Comparison of ENCODE assay signal across 8 cellular contexts in genomic region chr2:95121150-95121494, GRCh38. TPM values are rescaled to one million over a fixed set of nuclear protein-coding genes. Genes with fewer than 3 reads are reported as not detected.
DNase-seq lines count a peak whose midpoint lies in the region; ATAC-seq and TF ChIP-seq lines count a peak whose summit lies in the region.

No MANE protein-coding gene starts in this region.

- H3K23ac ChIP-seq in mesenchymal stem cell (ENCODE audit: low read length in 2 of 2): peak overlapping the region in 1 of 2 experiments; percentile 81

- TF ChIP-seq CTCF in MM.1S (IDR thresholded peaks at IDR 0.05; ENCODE audit: low read length): no peak

- peak overlapping the region; percentile 76 for H2AFZ ChIP-seq in MM.1S (ENCODE audit: low read length)
- peak overlapping the region; percentile 85 for H2AFZ ChIP-seq in mesenchymal stem cell (ENCODE audit: low read depth, low read length)

- peak overlapping the region; percentile 77; the same call in 1 of the 2 replicates for H3K27ac ChIP-seq in MM.1S (ENCODE audit: low read length)
- H3K27ac ChIP-seq in mesenchymal stem cell (ENCODE audit: low read length, poor library complexity, severe bottlenecking): peak overlapping the region; percentile 16

- peak overlapping the region; percentile 50 for H2BK120ac ChIP-seq in mesenchymal stem cell (ENCODE audit: low read depth, low read length)

- H4K91ac ChIP-seq in mesenchymal stem cell (ENCODE audit: low read length): no peak overlapping the region

- no peak overlapping the region for H2BK5ac ChIP-seq in mesenchymal stem cell (ENCODE audit: low read depth, low read length, poor library complexity, severe bottlenecking)

- ATAC-seq in GM19023 (IDR thresholded peaks at IDR 0.05; ENCODE audit: unreplicated experiment) (peak; percentile 2), HG03196 (IDR thresholded peaks at IDR 0.05; ENCODE audit: unreplicated experiment) (no peak), GM21360 (IDR thresholded peaks at IDR 0.05; ENCODE audit: unreplicated experiment) (no peak)

- H3K4me1 ChIP-seq in MM.1S (ENCODE audit: low read length) (peaks cover 14% of the 10 kb centered on the region), mesenchymal stem cell (ENCODE audit: control insufficient read depth, insufficient read depth, low read depth, low read length) (peaks cover 12% of the 10 kb centered on the region)

- DNase-seq in MM.1S (no peak), cerebellar cortex (ENCODE audit: low spot score) (peak; percentile 16), mesenchymal stem cell (peak; percentile 64), SHP77 treated with DMSO at 0.1 percent for 48 hours (lab: John Stamatoyannopoulos, UW) (no peak)
- no peak for DNase-seq in stimulated activated naive CD4-positive, alpha-beta T cell treated with Interleukin-2 at 50 U/mL for 16 hours (lab: John Stamatoyannopoulos, UW)

- H2BK15ac ChIP-seq in mesenchymal stem cell (ENCODE audit: low read depth, poor library complexity, severe bottlenecking): no peak overlapping the region

- H3K79me1 ChIP-seq in mesenchymal stem cell (replicated peaks; ENCODE audit: low read length, poor library complexity, severe bottlenecking): peaks cover 7% of the 10 kb centered on the region

- peak overlapping the region; percentile 62; the same call in 1 of the 2 replicates for H3K4me2 ChIP-seq in MM.1S (ENCODE audit: low read depth, low read length)
- peak overlapping the region; percentile 33 for H3K4me2 ChIP-seq in mesenchymal stem cell (ENCODE audit: low read length, poor library complexity, severe bottlenecking)

- peak overlapping the region in 1 of 2 experiments; percentile 94 for H3K14ac ChIP-seq in mesenchymal stem cell (ENCODE audit: low read length in 2 of 2)

- H3K79me2 ChIP-seq in MM.1S (ENCODE audit: low read length): peaks cover 54% of the 10 kb centered on the region

- 1% methylated on average over 20 of the region's 20 CpGs for WGBS in mesenchymal stem cell

- peak overlapping the region; percentile 95 for H3K9ac ChIP-seq in MM.1S (ENCODE audit: low read length)
- H3K9ac ChIP-seq in mesenchymal stem cell (ENCODE audit: low read length): peak overlapping the region; percentile 99

- no peak overlapping the region for H2AK5ac ChIP-seq in mesenchymal stem cell (ENCODE audit: low read length, severe bottlenecking)

- H4K8ac ChIP-seq in mesenchymal stem cell (ENCODE audit: low read length): peak overlapping the region; percentile 99

- peak overlapping the region; percentile 81 to 94 for H3K18ac ChIP-seq in mesenchymal stem cell (ENCODE audit: low read depth in 1 of 2, low read length in 2 of 2)

- H3K4me3 ChIP-seq in MM.1S (ENCODE audit: low read length) (peak overlapping the region; percentile 86), mesenchymal stem cell (ENCODE audit: insufficient read depth in 1 of 2, low read depth in 1 of 2, low read length in 2 of 2) (peak overlapping the region; percentile 90 to 100)

- H3K9me3 ChIP-seq in MM.1S (replicated peaks; ENCODE audit: insufficient read depth, low read length): no peaks in the 10 kb centered on the region
- no peaks in the 10 kb centered on the region for H3K9me3 ChIP-seq in mesenchymal stem cell (ENCODE audit: control insufficient read depth, low read length)

- peak overlapping the region in 1 of 2 experiments; percentile 96 for H3K4ac ChIP-seq in mesenchymal stem cell (ENCODE audit: low read depth in 1 of 2, low read length in 2 of 2)

- H2BK12ac ChIP-seq in mesenchymal stem cell (ENCODE audit: low read length in 2 of 2): peak overlapping the region in 1 of 2 experiments; percentile 6

- H3K27me3 ChIP-seq in MM.1S (replicated peaks; ENCODE audit: insufficient read depth, low read length) (no peaks in the 10 kb centered on the region), mesenchymal stem cell (ENCODE audit: control insufficient read depth in 1 of 2, insufficient read depth in 1 of 2, low read length in 2 of 2) (no peaks in the 10 kb centered on the region)

- no peaks in the 10 kb centered on the region for H3K9me2 ChIP-seq in MM.1S (replicated peaks; ENCODE audit: insufficient read depth, low read length)

- H3F3A ChIP-seq in MM.1S (ENCODE audit: insufficient read depth, low read length): no peaks in the 10 kb centered on the region

- H4K20me1 ChIP-seq in MM.1S (ENCODE audit: insufficient read depth, low read length): 0 out of 2 replicates have a peak, but pooled peaks cover 7% of the 10 kb centered on the region

- H3K36me3 ChIP-seq in MM.1S (replicated peaks; ENCODE audit: insufficient read depth, low read length): no peaks in the 10 kb centered on the region; the same call in 1 of the 2 replicates
- H3K36me3 ChIP-seq in mesenchymal stem cell (ENCODE audit: control insufficient read depth in 1 of 2, insufficient read depth in 2 of 2, low read depth in 1 of 2, low read length in 2 of 2): peaks cover 11 to 15% of the 10 kb centered on the region in 2 experiments

RNA-seq across cellular contexts. Expression of gene MRPS5, which starts 0.5 kb away (rescaled TPM):
- 45.2 TPM for polyA plus RNA-seq in mesenchymal stem cell (2013, experiment 1 of 2)
- polyA plus RNA-seq in mesenchymal stem cell (2013, experiment 2 of 2): 45.1 TPM

RNA-seq across cellular contexts. Expression of gene ZNF514, which starts 38.5 kb away (rescaled TPM):
- polyA plus RNA-seq in mesenchymal stem cell (2013, experiment 1 of 2): 7.3 TPM
- 7.0 TPM for polyA plus RNA-seq in mesenchymal stem cell (2013, experiment 2 of 2)

RNA-seq across cellular contexts. Expression of gene ZNF2, which starts 44.5 kb away (rescaled TPM):
- polyA plus RNA-seq in mesenchymal stem cell (2013, experiment 1 of 2): 2.5 TPM
- 2.4 TPM for polyA plus RNA-seq in mesenchymal stem cell (2013, experiment 2 of 2)

Comparison
In these comparisons a context has a peak if more than half of its experiments do, and no peak if none do; other contexts are left out.
1. DNase-seq: peak in cerebellar cortex (single experiment) and mesenchymal stem cell (single experiment); none in MM.1S (single experiment), SHP77 treated with DMSO at 0.1 percent for 48 hours (single experiment) and stimulated activated naive CD4-positive, alpha-beta T cell treated with Interleukin-2 at 50 U/mL for 16 hours (single experiment).